In the genomic region with DNA sequence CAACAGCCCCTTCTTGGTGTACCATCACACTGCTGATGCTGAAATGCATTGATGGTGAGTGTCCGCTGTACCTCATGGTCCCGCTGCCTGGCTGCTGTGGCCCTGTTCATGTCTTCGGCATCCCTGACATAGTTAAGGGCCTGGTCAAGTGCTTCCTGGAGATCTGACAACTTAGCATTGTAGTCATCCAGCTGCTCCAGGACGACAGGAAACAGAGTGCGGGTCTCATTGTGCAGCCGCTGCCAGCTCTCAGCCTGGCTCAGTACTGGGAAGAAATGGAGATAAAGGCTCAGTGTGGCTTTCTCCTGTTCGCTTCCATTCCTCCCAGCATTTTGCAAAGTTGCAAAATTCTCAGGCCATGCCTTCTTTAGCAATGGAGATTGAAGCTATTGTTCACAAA, we compare ENCODE assay signal across 28 cellular contexts.
"Had no signal": no experiment of that assay in that cellular context is flagged by ENCODE, and none has a peak within 500 bp of the region (broad histone marks: within the 10 kb centered on the region; RNA-seq: fewer than 3 reads in every experiment).

No MANE protein-coding gene starts in this region.

- H3K36me3 ChIP-seq: WERI-Rb-1 had no signal

- H3K4me1 Mint-ChIP-seq: activated CD4-positive, alpha-beta T cell treated with anti-CD3 and anti-CD28 coated beads, Interleukin-2, amount 10 ng/mL, durations not matched to agents 24 days and 14 days; activated naive CD4-positive, alpha-beta T cell treated with anti-CD3 and anti-CD28 coated beads, Interleukin-2, amount 50 U/mL, for 24 hours; IgD-negative memory B cell had no signal

- H3K4me1 ChIP-seq: ascending aorta, Peyer's patch had no signal

- DNase-seq: activated CD4-positive, alpha-beta T cell treated with anti-CD3 and anti-CD28 coated beads, Interleukin-2, amount 10 ng/mL, durations not matched to agents 24 days and 14 days; activated CD4-positive, alpha-beta T cell treated with anti-CD3 and anti-CD28 coated beads, Interleukin-2, amount 50 U/mL, for 4 hours; activated CD8-positive, alpha-beta T cell treated with anti-CD3 and anti-CD28 coated beads for 36 hours; activated gamma-delta T cell; activated naive CD4-positive, alpha-beta T cell treated with Interleukin-2 at 50 U/mL for 16 hours; activated naive CD8-positive, alpha-beta T cell treated with anti-CD3 and anti-CD28 coated beads, Interleukin-2, amount 10 ng/mL, durations not matched to agents 7 days and 5 days; activated T-cell treated with anti-CD3 and anti-CD28 coated beads, Interleukin-2, amount 50 U/mL, for 24 hours; amygdala; Karpas-422; KBM-7; NCI-H1105; NCI-H1417 treated with DMSO at 0.1 percent for 48 hours; NCI-H187 treated with DMSO at 0.1 percent for 48 hours; NCI-H226; NCI-H446 treated with DMSO at 0.1 percent for 48 hours; NCI-H524; NCI-H69; NCI-H82; PC-3; Peyer's patch; RPMI8226; T1000; WERI-Rb-1 had no signal

- H3K4me3 Mint-ChIP-seq: activated CD4-positive, alpha-beta T cell treated with anti-CD3 and anti-CD28 coated beads, Interleukin-2, amount 10 ng/mL, durations not matched to agents 24 days and 14 days; activated CD8-positive, alpha-beta T cell treated with anti-CD3 and anti-CD28 coated beads for 36 hours; activated naive CD4-positive, alpha-beta T cell treated with anti-CD3 and anti-CD28 coated beads, Interleukin-2, amount 50 U/mL, for 24 hours; activated naive CD8-positive, alpha-beta T cell treated with anti-CD3 and anti-CD28 coated beads, Interleukin-2, amount 10 ng/mL, durations not matched to agents 7 days and 5 days; activated T-cell treated with anti-CD3 and anti-CD28 coated beads, Interleukin-2, amount 50 U/mL, for 24 hours; IgD-negative memory B cell had no signal

- H3K27ac Mint-ChIP-seq: activated CD4-positive, alpha-beta T cell treated with anti-CD3 and anti-CD28 coated beads, Interleukin-2, amount 10 ng/mL, durations not matched to agents 24 days and 14 days; activated CD8-positive, alpha-beta T cell treated with anti-CD3 and anti-CD28 coated beads for 36 hours; activated naive CD4-positive, alpha-beta T cell treated with anti-CD3 and anti-CD28 coated beads, Interleukin-2, amount 50 U/mL, for 24 hours; activated naive CD8-positive, alpha-beta T cell treated with anti-CD3 and anti-CD28 coated beads, Interleukin-2, amount 10 ng/mL, durations not matched to agents 7 days and 5 days; activated T-cell treated with anti-CD3 and anti-CD28 coated beads, Interleukin-2, amount 50 U/mL, for 24 hours; activated T-helper 2 cell treated with anti-CD3 and anti-CD28 coated beads, Interferon-gamma antibody, Interleukin-2, Interleukin-4, amounts not matched to agents 10 μg/mL and 5 μg/mL and 100 μg/mL, durations not matched to agents 14 hours and 24 hours and 36 hours; IgD-negative memory B cell had no signal

- H3K27me3 ChIP-seq: ascending aorta, cardiac muscle cell, Peyer's patch had no signal

- H3K9me3 ChIP-seq: ascending aorta, Peyer's patch had no signal

- H3K9me3 Mint-ChIP-seq: activated CD4-positive, alpha-beta T cell treated with anti-CD3 and anti-CD28 coated beads, Interleukin-2, amount 10 ng/mL, durations not matched to agents 24 days and 14 days; activated CD8-positive, alpha-beta T cell treated with anti-CD3 and anti-CD28 coated beads for 36 hours; activated naive CD4-positive, alpha-beta T cell treated with anti-CD3 and anti-CD28 coated beads, Interleukin-2, amount 50 U/mL, for 24 hours; activated naive CD8-positive, alpha-beta T cell treated with anti-CD3 and anti-CD28 coated beads, Interleukin-2, amount 10 ng/mL, durations not matched to agents 7 days and 5 days; activated T-cell treated with anti-CD3 and anti-CD28 coated beads, Interleukin-2, amount 50 U/mL, for 24 hours; activated T-helper 2 cell treated with anti-CD3 and anti-CD28 coated beads, Interferon-gamma antibody, Interleukin-2, Interleukin-4, amounts not matched to agents 10 μg/mL and 5 μg/mL and 100 μg/mL, durations not matched to agents 14 hours and 24 hours and 36 hours; IgD-negative memory B cell had no signal

- H3K36me3 Mint-ChIP-seq: activated naive CD4-positive, alpha-beta T cell treated with anti-CD3 and anti-CD28 coated beads, Interleukin-2, amount 50 U/mL, for 24 hours; activated naive CD8-positive, alpha-beta T cell treated with anti-CD3 and anti-CD28 coated beads, Interleukin-2, amount 10 ng/mL, durations not matched to agents 7 days and 5 days; IgD-negative memory B cell had no signal

- ATAC-seq: activated CD8-positive, alpha-beta T cell treated with anti-CD3 and anti-CD28 coated beads for 36 hours; PC-3 had no signal

- H3K4me3 ChIP-seq: ascending aorta, cardiac muscle cell, Peyer's patch had no signal

- H3K27ac ChIP-seq: ascending aorta, cardiac muscle cell, Peyer's patch, WERI-Rb-1 had no signal
